ENCODE assay signal across 1 cellular context in genomic region chr6:151436814-151437213, GRCh38.
TF ChIP-seq lines count a peak whose summit lies in the region.

No MANE protein-coding gene starts in this region.

TF ChIP-seq in HepG2, 621 proteins besides CTCF, POLR2A, EP300 and RAD21 (continued from another document and continues in another):
- TF ChIP-seq ZHX2 (IDR thresholded peaks at IDR 0.05; ENCODE audit: low read depth) (no peak), ZHX2 (CRISPR knock-in tag; IDR thresholded peaks at IDR 0.05; ENCODE audit: borderline replicate concordance) (no peak), ZBTB3 (CRISPR knock-in tag; IDR thresholded peaks at IDR 0.05; ENCODE audit: borderline replicate concordance, low read depth) (no peak), ZNF431 (CRISPR knock-in tag; IDR thresholded peaks at IDR 0.05; ENCODE audit: borderline replicate concordance, low read depth) (no peak), NFE2L1 (CRISPR knock-in tag; IDR thresholded peaks at IDR 0.05; ENCODE audit: borderline replicate concordance) (no peak), EZH2 (conservative IDR thresholded peaks at IDR 0.05; ENCODE audit: low read depth, low read length) (no peak), ZNF776 (CRISPR knock-in tag; IDR thresholded peaks at IDR 0.05) (no peak), RARG (CRISPR knock-in tag; IDR thresholded peaks at IDR 0.05; ENCODE audit: low read depth) (no peak), STAG1 (CRISPR knock-in tag; IDR thresholded peaks at IDR 0.05) (no peak), MED1 (CRISPR knock-in tag; IDR thresholded peaks at IDR 0.05) (0 out of 2 replicates have a peak, but pooled peaks have one; percentile 24), ZNF747 (CRISPR knock-in tag; IDR thresholded peaks at IDR 0.05; ENCODE audit: borderline replicate concordance) (no peak), ZNF432 (CRISPR knock-in tag; IDR thresholded peaks at IDR 0.05; ENCODE audit: borderline replicate concordance) (no peak), GLI4 (CRISPR knock-in tag; IDR thresholded peaks at IDR 0.05; ENCODE audit: borderline replicate concordance) (no peak), SOX13 (IDR thresholded peaks at IDR 0.05) (no peak), SOX13 (CRISPR knock-in tag; conservative IDR thresholded peaks at IDR 0.05 in 1 of 2, IDR thresholded peaks at IDR 0.05 in 1 of 2) (peak in 1 of 2 experiments; percentile 45; a peak in 1 of 4 replicates), NR3C1 (CRISPR knock-in tag; IDR thresholded peaks at IDR 0.05) (no peak), ZNF33A (CRISPR knock-in tag; IDR thresholded peaks at IDR 0.05; ENCODE audit: borderline replicate concordance) (no peak), RFX1 (IDR thresholded peaks at IDR 0.05) (no peak), ZNF446 (CRISPR knock-in tag; IDR thresholded peaks at IDR 0.05) (no peak), ZSCAN29 (CRISPR knock-in tag; conservative IDR thresholded peaks at IDR 0.05) (no peak), HES4 (CRISPR knock-in tag; IDR thresholded peaks at IDR 0.05; ENCODE audit: borderline replicate concordance) (no peak), GTF2F1 (IDR thresholded peaks at IDR 0.05; ENCODE audit: low read length) (no peak), MYNN (CRISPR knock-in tag; IDR thresholded peaks at IDR 0.05; ENCODE audit: low read depth) (no peak), KDM3A (CRISPR knock-in tag; IDR thresholded peaks at IDR 0.05; ENCODE audit: low read depth) (no peak), ATAD3A (CRISPR knock-in tag; IDR thresholded peaks at IDR 0.05) (no peak), ZNF777 (CRISPR knock-in tag; IDR thresholded peaks at IDR 0.05) (no peak), HDAC1 (CRISPR knock-in tag; IDR thresholded peaks at IDR 0.05) (peak; percentile 45; the same call in 1 of the 2 replicates), ZNF761 (CRISPR knock-in tag; conservative IDR thresholded peaks at IDR 0.05) (no peak), DRAP1 (CRISPR knock-in tag; IDR thresholded peaks at IDR 0.05) (peak; percentile 45; the same call in 1 of the 2 replicates), ZNF501 (CRISPR knock-in tag; IDR thresholded peaks at IDR 0.05) (no peak), ZNF335 (CRISPR knock-in tag; IDR thresholded peaks at IDR 0.05) (no peak), ZNF282 (IDR thresholded peaks at IDR 0.05; ENCODE audit: partially characterized antibody) (no peak), THAP11 (CRISPR knock-in tag; IDR thresholded peaks at IDR 0.05) (peak; percentile 37; the same call in 1 of the 2 replicates), PITX1 (CRISPR knock-in tag; IDR thresholded peaks at IDR 0.05) (no peak), ZBED4 (CRISPR knock-in tag; IDR thresholded peaks at IDR 0.05; ENCODE audit: borderline replicate concordance) (no peak)
- TF ChIP-seq, protein P1, sequence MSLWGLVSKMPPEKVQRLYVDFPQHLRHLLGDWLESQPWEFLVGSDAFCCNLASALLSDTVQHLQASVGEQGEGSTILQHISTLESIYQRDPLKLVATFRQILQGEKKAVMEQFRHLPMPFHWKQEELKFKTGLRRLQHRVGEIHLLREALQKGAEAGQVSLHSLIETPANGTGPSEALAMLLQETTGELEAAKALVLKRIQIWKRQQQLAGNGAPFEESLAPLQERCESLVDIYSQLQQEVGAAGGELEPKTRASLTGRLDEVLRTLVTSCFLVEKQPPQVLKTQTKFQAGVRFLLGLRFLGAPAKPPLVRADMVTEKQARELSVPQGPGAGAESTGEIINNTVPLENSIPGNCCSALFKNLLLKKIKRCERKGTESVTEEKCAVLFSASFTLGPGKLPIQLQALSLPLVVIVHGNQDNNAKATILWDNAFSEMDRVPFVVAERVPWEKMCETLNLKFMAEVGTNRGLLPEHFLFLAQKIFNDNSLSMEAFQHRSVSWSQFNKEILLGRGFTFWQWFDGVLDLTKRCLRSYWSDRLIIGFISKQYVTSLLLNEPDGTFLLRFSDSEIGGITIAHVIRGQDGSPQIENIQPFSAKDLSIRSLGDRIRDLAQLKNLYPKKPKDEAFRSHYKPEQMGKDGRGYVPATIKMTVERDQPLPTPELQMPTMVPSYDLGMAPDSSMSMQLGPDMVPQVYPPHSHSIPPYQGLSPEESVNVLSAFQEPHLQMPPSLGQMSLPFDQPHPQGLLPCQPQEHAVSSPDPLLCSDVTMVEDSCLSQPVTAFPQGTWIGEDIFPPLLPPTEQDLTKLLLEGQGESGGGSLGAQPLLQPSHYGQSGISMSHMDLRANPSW (CRISPR knock-in tag; IDR thresholded peaks at IDR 0.05; ENCODE audit: borderline replicate concordance): no peak; the same call in 1 of the 2 replicates
- TF ChIP-seq, protein P2, sequence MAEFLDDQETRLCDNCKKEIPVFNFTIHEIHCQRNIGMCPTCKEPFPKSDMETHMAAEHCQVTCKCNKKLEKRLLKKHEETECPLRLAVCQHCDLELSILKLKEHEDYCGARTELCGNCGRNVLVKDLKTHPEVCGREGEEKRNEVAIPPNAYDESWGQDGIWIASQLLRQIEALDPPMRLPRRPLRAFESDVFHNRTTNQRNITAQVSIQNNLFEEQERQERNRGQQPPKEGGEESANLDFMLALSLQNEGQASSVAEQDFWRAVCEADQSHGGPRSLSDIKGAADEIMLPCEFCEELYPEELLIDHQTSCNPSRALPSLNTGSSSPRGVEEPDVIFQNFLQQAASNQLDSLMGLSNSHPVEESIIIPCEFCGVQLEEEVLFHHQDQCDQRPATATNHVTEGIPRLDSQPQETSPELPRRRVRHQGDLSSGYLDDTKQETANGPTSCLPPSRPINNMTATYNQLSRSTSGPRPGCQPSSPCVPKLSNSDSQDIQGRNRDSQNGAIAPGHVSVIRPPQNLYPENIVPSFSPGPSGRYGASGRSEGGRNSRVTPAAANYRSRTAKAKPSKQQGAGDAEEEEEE (CRISPR knock-in tag; IDR thresholded peaks at IDR 0.05; ENCODE audit: borderline replicate concordance): no peak
- TF ChIP-seq, protein P3, sequence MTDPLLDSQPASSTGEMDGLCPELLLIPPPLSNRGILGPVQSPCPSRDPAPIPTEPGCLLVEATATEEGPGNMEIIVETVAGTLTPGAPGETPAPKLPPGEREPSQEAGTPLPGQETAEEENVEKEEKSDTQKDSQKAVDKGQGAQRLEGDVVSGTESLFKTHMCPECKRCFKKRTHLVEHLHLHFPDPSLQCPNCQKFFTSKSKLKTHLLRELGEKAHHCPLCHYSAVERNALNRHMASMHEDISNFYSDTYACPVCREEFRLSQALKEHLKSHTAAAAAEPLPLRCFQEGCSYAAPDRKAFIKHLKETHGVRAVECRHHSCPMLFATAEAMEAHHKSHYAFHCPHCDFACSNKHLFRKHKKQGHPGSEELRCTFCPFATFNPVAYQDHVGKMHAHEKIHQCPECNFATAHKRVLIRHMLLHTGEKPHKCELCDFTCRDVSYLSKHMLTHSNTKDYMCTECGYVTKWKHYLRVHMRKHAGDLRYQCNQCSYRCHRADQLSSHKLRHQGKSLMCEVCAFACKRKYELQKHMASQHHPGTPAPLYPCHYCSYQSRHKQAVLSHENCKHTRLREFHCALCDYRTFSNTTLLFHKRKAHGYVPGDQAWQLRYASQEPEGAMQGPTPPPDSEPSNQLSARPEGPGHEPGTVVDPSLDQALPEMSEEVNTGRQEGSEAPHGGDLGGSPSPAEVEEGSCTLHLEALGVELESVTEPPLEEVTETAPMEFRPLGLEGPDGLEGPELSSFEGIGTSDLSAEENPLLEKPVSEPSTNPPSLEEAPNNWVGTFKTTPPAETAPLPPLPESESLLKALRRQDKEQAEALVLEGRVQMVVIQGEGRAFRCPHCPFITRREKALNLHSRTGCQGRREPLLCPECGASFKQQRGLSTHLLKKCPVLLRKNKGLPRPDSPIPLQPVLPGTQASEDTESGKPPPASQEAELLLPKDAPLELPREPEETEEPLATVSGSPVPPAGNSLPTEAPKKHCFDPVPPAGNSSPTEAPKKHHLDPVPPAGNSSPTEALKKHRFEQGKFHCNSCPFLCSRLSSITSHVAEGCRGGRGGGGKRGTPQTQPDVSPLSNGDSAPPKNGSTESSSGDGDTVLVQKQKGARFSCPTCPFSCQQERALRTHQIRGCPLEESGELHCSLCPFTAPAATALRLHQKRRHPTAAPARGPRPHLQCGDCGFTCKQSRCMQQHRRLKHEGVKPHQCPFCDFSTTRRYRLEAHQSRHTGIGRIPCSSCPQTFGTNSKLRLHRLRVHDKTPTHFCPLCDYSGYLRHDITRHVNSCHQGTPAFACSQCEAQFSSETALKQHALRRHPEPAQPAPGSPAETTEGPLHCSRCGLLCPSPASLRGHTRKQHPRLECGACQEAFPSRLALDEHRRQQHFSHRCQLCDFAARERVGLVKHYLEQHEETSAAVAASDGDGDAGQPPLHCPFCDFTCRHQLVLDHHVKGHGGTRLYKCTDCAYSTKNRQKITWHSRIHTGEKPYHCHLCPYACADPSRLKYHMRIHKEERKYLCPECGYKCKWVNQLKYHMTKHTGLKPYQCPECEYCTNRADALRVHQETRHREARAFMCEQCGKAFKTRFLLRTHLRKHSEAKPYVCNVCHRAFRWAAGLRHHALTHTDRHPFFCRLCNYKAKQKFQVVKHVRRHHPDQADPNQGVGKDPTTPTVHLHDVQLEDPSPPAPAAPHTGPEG (CRISPR knock-in tag; IDR thresholded peaks at IDR 0.05): no peak
- TF ChIP-seq, protein P4, sequence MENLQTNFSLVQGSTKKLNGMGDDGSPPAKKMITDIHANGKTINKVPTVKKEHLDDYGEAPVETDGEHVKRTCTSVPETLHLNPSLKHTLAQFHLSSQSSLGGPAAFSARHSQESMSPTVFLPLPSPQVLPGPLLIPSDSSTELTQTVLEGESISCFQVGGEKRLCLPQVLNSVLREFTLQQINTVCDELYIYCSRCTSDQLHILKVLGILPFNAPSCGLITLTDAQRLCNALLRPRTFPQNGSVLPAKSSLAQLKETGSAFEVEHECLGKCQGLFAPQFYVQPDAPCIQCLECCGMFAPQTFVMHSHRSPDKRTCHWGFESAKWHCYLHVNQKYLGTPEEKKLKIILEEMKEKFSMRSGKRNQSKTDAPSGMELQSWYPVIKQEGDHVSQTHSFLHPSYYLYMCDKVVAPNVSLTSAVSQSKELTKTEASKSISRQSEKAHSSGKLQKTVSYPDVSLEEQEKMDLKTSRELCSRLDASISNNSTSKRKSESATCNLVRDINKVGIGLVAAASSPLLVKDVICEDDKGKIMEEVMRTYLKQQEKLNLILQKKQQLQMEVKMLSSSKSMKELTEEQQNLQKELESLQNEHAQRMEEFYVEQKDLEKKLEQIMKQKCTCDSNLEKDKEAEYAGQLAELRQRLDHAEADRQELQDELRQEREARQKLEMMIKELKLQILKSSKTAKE (CRISPR knock-in tag; IDR thresholded peaks at IDR 0.05; ENCODE audit: borderline replicate concordance): no peak
